In the genomic region with DNA sequence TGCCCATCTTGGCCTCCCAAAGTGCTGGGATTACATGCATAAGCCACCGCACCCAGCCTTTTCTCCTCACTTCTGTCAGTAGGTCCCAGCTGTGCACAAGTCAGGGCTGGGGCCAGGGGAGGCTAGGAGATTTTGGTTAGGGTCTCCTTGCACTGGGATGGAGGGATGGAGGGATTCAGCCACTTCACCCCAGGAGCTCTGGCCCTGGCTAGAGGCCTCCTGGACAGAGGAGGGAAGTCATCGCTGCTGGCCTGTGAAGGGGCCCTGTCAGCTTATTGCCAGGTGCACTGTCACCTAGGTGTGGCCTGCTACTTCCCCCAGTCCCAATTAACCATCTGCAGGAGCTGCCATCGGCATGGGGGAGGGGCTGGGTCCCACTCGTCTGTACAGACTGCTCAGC, we compare ENCODE assay signal across 28 cellular contexts. TPM values are rescaled to one million over a fixed set of nuclear protein-coding genes. Genes with fewer than 3 reads are reported as not detected.
DNase-seq lines count a peak whose midpoint lies in the region; ATAC-seq and TF ChIP-seq lines count a peak whose summit lies in the region.
"Had no signal": no experiment of that assay in that cellular context is flagged by ENCODE, and none has a peak within 500 bp of the region (broad histone marks: within the 10 kb centered on the region; RNA-seq: fewer than 3 reads in every experiment).

No MANE protein-coding gene starts in this region.

- no peak for TF ChIP-seq EP300 in sigmoid colon (IDR thresholded peaks at IDR 0.05)

- H3K36me3 ChIP-seq in right atrium auricular region (no peaks in the 10 kb centered on the region), sigmoid colon (no peaks in the 10 kb centered on the region)
- H3K36me3 ChIP-seq: MG63 had no signal

- 68% methylated on average over 4 of the region's 4 CpGs for WGBS in right cardiac atrium
- WGBS in sigmoid colon, 2 donors = 50 to 59% methylated on average over 4 of the region's 4 CpGs

- intact Hi-C loops in right cardiac atrium (cut with DNase I) (no loop called here), sigmoid colon (cut with DNase I) (no loop called here)

- no peak overlapping the region for H3K27ac ChIP-seq in right atrium auricular region
- H3K27ac ChIP-seq in right cardiac atrium (ENCODE audit: low read length) = no peak overlapping the region
- no peak overlapping the region for H3K27ac ChIP-seq in sigmoid colon
- H3K27ac ChIP-seq: HL-60 had no signal

- no peak for TF ChIP-seq CTCF in right atrium auricular region (IDR thresholded peaks at IDR 0.05)
- no peak for TF ChIP-seq CTCF in sigmoid colon (IDR thresholded peaks at IDR 0.05)

- H3K9me3 ChIP-seq in right atrium auricular region = no peaks in the 10 kb centered on the region
- H3K9me3 ChIP-seq in right cardiac atrium (ENCODE audit: control insufficient read depth, low read length) = no peaks in the 10 kb centered on the region
- no peaks in the 10 kb centered on the region for H3K9me3 ChIP-seq in sigmoid colon
- H3K9me3 ChIP-seq: MG63 had no signal

- H3K4me3 ChIP-seq in right atrium auricular region (no peak overlapping the region), right cardiac atrium (ENCODE audit: low read length) (no peak overlapping the region), sigmoid colon (no peak overlapping the region)
- H3K4me3 ChIP-seq: K562, MG63 had no signal

- TF ChIP-seq POLR2A in sigmoid colon (IDR thresholded peaks at IDR 0.05) = no peak

- no peaks in the 10 kb centered on the region for H3K27me3 ChIP-seq in right atrium auricular region
- H3K27me3 ChIP-seq in right cardiac atrium (ENCODE audit: control insufficient read depth, insufficient read depth) = no peaks in the 10 kb centered on the region
- H3K27me3 ChIP-seq in sigmoid colon = peaks cover 0 to 9% (median 0%) of the 10 kb centered on the region in 3 donors

- peak; percentile 21 for DNase-seq in NCI-H526 treated with DMSO at 0.1 percent for 48 hours (lab: John Stamatoyannopoulos, UW)
- no peak for DNase-seq in NCI-H526 (lab: John Stamatoyannopoulos, UW)
- peak; percentile 36 for DNase-seq in right atrium auricular region (ENCODE audit: low spot score)
- no peak for DNase-seq in right cardiac atrium
- peak; percentile 19 for DNase-seq in sigmoid colon
- DNase-seq: AML-193, Calu3, DMS153, MG63, NCI-H187 treated with DMSO at 0.1 percent for 48 hours, NCI-H2107, NCI-H2227 treated with DMSO at 0.1 percent for 48 hours, NCI-H510A, SIG-M5 had no signal

- no peak for ATAC-seq in right cardiac atrium
- no peak for ATAC-seq in GM19463 (IDR thresholded peaks at IDR 0.05; ENCODE audit: unreplicated experiment)
- no peak for ATAC-seq in GM19023 (IDR thresholded peaks at IDR 0.05; ENCODE audit: unreplicated experiment)
- ATAC-seq in GM19328 (IDR thresholded peaks at IDR 0.05; ENCODE audit: unreplicated experiment) = no peak
- ATAC-seq: CD8-positive, alpha-beta T cell; HCT116; HepG2; K562; Panc1 had no signal

- H3K4me1 ChIP-seq in right atrium auricular region (no peaks in the 10 kb centered on the region), right cardiac atrium (ENCODE audit: control insufficient read depth, insufficient read depth, low read length) (no peaks in the 10 kb centered on the region), sigmoid colon (no peaks in the 10 kb centered on the region)

RNA-seq across cellular contexts. Expression of a gene that starts 52.2 kb away (rescaled TPM):
- under 1 TPM in 1 of 2 donors, not detected in 1; 0.43 TPM for total RNA-seq in right atrium auricular region
- total RNA-seq in right cardiac atrium = under 1 TPM in 3 of 4 donors, not detected in 1; 0.15 to 0.37 (median 0.36) TPM
- 0.63 TPM for polyA plus RNA-seq in right cardiac atrium
- total RNA-seq in sigmoid colon = under 1 TPM in 1 of 4 donors, not detected in 3; 0.36 TPM
- polyA plus RNA-seq in sigmoid colon = under 1 TPM in 2 of 3 donors, not detected in 1; 0.35 to 0.60 TPM
- total RNA-seq: A172; Calu3; CD8-positive, alpha-beta T cell; G401; HepG2; HT-29; LHCN-M2 had no signal
- polyA plus RNA-seq: AG04450, HepG2, K562 had no signal

Comparison
In these comparisons a context has a peak if more than half of its experiments do, and no peak if none do; other contexts are left out.
1. DNase-seq: peak in NCI-H526 treated with DMSO at 0.1 percent for 48 hours (single experiment), right atrium auricular region (single experiment) and sigmoid colon (single experiment); none in NCI-H526 (0 of 2) and right cardiac atrium (0 of 3).